ENCODE assay signal across 18 cellular contexts in genomic region chr11:128564642-128565245, GRCh38.
"Had no signal": no experiment of that assay in that cellular context is flagged by ENCODE, and none has a peak within 500 bp of the region (broad histone marks: within the 10 kb centered on the region; RNA-seq: fewer than 3 reads in every experiment).

No MANE protein-coding gene starts in this region.

- H3K9me3 Mint-ChIP-seq: effector memory CD8-positive, alpha-beta T cell; naive thymus-derived CD8-positive, alpha-beta T cell had no signal

- H3K9me3 ChIP-seq: mucosa of descending colon, transverse colon, vagina had no signal

- H3K4me3 Mint-ChIP-seq: effector memory CD8-positive, alpha-beta T cell had no signal

- H3K27me3 Mint-ChIP-seq: effector memory CD8-positive, alpha-beta T cell; naive thymus-derived CD8-positive, alpha-beta T cell had no signal

- H3K27ac ChIP-seq: brain microvascular endothelial cell, vagina had no signal

- H3K27me3 ChIP-seq: brain microvascular endothelial cell, transverse colon, vagina had no signal

- H3K4me1 ChIP-seq: vagina had no signal

- ATAC-seq: effector memory CD8-positive, alpha-beta T cell had no signal

- DNase-seq: activated CD4-positive, CD25-positive, alpha-beta regulatory T cell treated with anti-CD3 and anti-CD28 coated beads, Interleukin-2, amount 50 U/mL, for 72 hours; activated naive CD4-positive, alpha-beta T cell; anterior cingulate cortex; brain microvascular endothelial cell; cortex of kidney; effector memory CD8-positive, alpha-beta T cell; foreskin melanocyte; head of caudate nucleus; left cardiac atrium; naive thymus-derived CD8-positive, alpha-beta T cell; stimulated activated CD4-positive, alpha-beta T cell treated with anti-CD3 and anti-CD28 coated beads, Interleukin-2, amount 100 ng/mL, for 48 hours; stimulated activated naive CD4-positive, alpha-beta T cell; substantia nigra; T-helper 9 cell; transverse colon had no signal

- H3K36me3 Mint-ChIP-seq: naive thymus-derived CD8-positive, alpha-beta T cell had no signal

- H3K4me3 ChIP-seq: lung, mucosa of descending colon, transverse colon, vagina had no signal

- H3K36me3 ChIP-seq: brain microvascular endothelial cell, transverse colon, vagina had no signal
